ENCODE assay signal across 8 cellular contexts in genomic region chr20:5126512-5127203, GRCh38. TPM values are rescaled to one million over a fixed set of nuclear protein-coding genes. Genes with fewer than 3 reads are reported as not detected.
DNase-seq lines count a peak whose midpoint lies in the region; ATAC-seq, FAIRE-seq and TF ChIP-seq lines count a peak whose summit lies in the region.

TSS of gene CDS2 (plus strand) at chr20:5127008. CDS start at chr20:5127093, 85 bp downstream.

- CTCF ChIA-PET in activated CD4-positive, alpha-beta T cell treated with anti-CD3 and anti-CD28 coated beads for 36 hours (lab: Charles Lee), result interaction anchor here (0.7 to 5.7 kb wide), 23 partner anchors 14 to 365 kb away, joined by 3 to 104 read pairs (median 4); no protein-coding TSS in a partner anchor

- peak within 1 kb of the TSS; percentile 91 for H3K4me2 ChIP-seq in BLaER1

- peaks cover 2% of the 10 kb centered on the region for H3K36me3 Mint-ChIP-seq in activated CD4-positive, alpha-beta T cell treated with anti-CD3 and anti-CD28 coated beads for 36 hours (ENCODE audit: low read depth)

- H3K9me3 Mint-ChIP-seq in activated CD4-positive, alpha-beta T cell treated with anti-CD3 and anti-CD28 coated beads for 36 hours (ENCODE audit: low read depth), result no peaks in the 10 kb centered on the region

- peaks cover 34% of the 10 kb centered on the region for H3K4me1 Mint-ChIP-seq in activated CD4-positive, alpha-beta T cell treated with anti-CD3 and anti-CD28 coated beads for 36 hours

- 0 out of 2 replicates have a peak, but pooled peaks cover 12% of the 10 kb centered on the region for H3K36me3 ChIP-seq in BLaER1
- H3K36me3 ChIP-seq in kidney epithelial cell (ENCODE audit: control insufficient read depth, insufficient read depth, low read length), result no peaks in the 10 kb centered on the region

- H3K27ac ChIP-seq in BLaER1, result peak within 1 kb of the TSS; percentile 91

- peak; percentile 82 for ATAC-seq in HG03457 (IDR thresholded peaks at IDR 0.05; ENCODE audit: unreplicated experiment)
- peak; percentile 89 for ATAC-seq in activated CD4-positive, alpha-beta T cell treated with anti-CD3 and anti-CD28 coated beads for 36 hours

- H4K20me1 ChIP-seq in BLaER1, result peaks cover 30% of the 10 kb centered on the region

- peak within 1 kb of the TSS; percentile 90 for H3K9ac ChIP-seq in BLaER1

- POLR2A ChIA-PET in activated CD4-positive, alpha-beta T cell treated with anti-CD3 and anti-CD28 coated beads for 36 hours (lab: Charles Lee), result interaction anchor here (0.6 to 2.3 kb wide), 11 partner anchors 8 to 312 kb away, joined by 3 to 18 read pairs (median 4); no protein-coding TSS in a partner anchor

- H3K4me3 ChIP-seq in BLaER1 (peak within 1 kb of the TSS; percentile 91), choroid plexus epithelial cell (ENCODE audit: low read depth, low read length) (peak within 1 kb of the TSS; percentile 90), kidney epithelial cell (ENCODE audit: low read depth, low read length) (peak within 1 kb of the TSS; percentile 91)

- H3K27me3 Mint-ChIP-seq in activated CD4-positive, alpha-beta T cell treated with anti-CD3 and anti-CD28 coated beads for 36 hours, result no peaks in the 10 kb centered on the region

- intact Hi-C loops in activated CD4-positive, alpha-beta T cell treated with anti-CD3 and anti-CD28 coated beads for 36 hours (cut with DNase I, micrococcal nuclease), result loop anchor here (1.0 to 10.0 kb wide), 10 partner anchors 7 to 824 kb away; partner anchors contain the start of genes PCNA (in 2 of the 2), MCM8 (in 1 of the 2), SHLD1 (in 1 of the 2) and TRMT6 (in 1 of the 2)

- peak; percentile 98 for FAIRE-seq in GM19239 (lab: Jason Lieb, UNC)

- H3K4me1 ChIP-seq in BLaER1, result peaks cover 37% of the 10 kb centered on the region

- no peaks in the 10 kb centered on the region for H3K27me3 ChIP-seq in BLaER1
- H3K27me3 ChIP-seq in kidney epithelial cell (ENCODE audit: control insufficient read depth, insufficient read depth, low read length), result no peaks in the 10 kb centered on the region

- DNase-seq in GM19239 (ENCODE audit: insufficient read length, low spot score), result peak; percentile 82
- DNase-seq in NCI-H524 (lab: John Stamatoyannopoulos, UW), result peak; percentile 99
- peak; percentile 100 for DNase-seq in activated CD4-positive, alpha-beta T cell treated with anti-CD3 and anti-CD28 coated beads for 36 hours
- DNase-seq in choroid plexus epithelial cell (ENCODE audit: low read depth), result peak; percentile 99
- peak; percentile 92 for DNase-seq in kidney epithelial cell (ENCODE audit: low read depth)
- peak; percentile 100 for DNase-seq in stimulated activated CD4-positive, alpha-beta T cell treated with anti-CD3 and anti-CD28 coated beads, Interleukin-15, amount 100 ng/mL, for 48 hours (ENCODE audit: low read depth in 2 of 2)

- peak within 1 kb of the TSS; percentile 95 for H3K27ac Mint-ChIP-seq in activated CD4-positive, alpha-beta T cell treated with anti-CD3 and anti-CD28 coated beads for 36 hours

- no peaks in the 10 kb centered on the region for H3K9me3 ChIP-seq in BLaER1

- TF ChIP-seq CTCF in choroid plexus epithelial cell (conservative IDR thresholded peaks at IDR 0.05; ENCODE audit: low read depth, low read length) (peak; percentile 60), kidney epithelial cell (IDR thresholded peaks at IDR 0.05; ENCODE audit: insufficient read depth, low read length, poor library complexity, severe bottlenecking) (peak; percentile 58)

- H3K4me3 Mint-ChIP-seq in activated CD4-positive, alpha-beta T cell treated with anti-CD3 and anti-CD28 coated beads for 36 hours, result peak within 1 kb of the TSS; percentile 80

RNA-seq across cellular contexts. Expression of gene CDS2, which starts in this region (rescaled TPM):
- 10 to 100 TPM; 34.3 to 41.3 TPM for total RNA-seq in activated CD4-positive, alpha-beta T cell treated with anti-CD3 and anti-CD28 coated beads for 36 hours
- 36.9 and 38.1 TPM in 2 replicates for total RNA-seq in kidney epithelial cell

Comparison
In these comparisons a context has a peak if more than half of its experiments do, and no peak if none do; other contexts are left out.
1. Peak in every context shown above with its lines: DNase-seq, ATAC-seq, H3K4me3 ChIP-seq and H3K27ac ChIP-seq.